Comparison of ENCODE assay signal across 17 cellular contexts in the genomic region with DNA sequence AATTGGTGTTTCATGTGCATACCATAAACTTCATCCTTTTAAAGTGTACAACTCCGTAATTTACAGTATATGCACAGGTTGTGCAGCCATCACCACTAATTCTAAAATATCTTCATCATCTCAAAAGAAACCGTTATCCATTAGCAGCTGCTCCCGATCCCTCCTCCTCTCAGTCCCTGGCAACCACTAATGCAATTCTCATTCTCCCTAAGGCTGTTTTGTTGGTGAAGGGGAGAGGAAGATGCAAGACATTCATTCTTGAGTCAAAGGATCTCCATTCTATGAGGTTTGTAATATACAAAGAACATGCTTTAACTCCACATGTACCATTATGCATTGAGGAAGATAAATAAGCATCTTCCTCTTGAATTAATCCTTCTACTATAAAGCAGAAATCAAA. TPM values are rescaled to one million over a fixed set of nuclear protein-coding genes. Genes with fewer than 3 reads are reported as not detected.
A peak's percentile ranks its signal among the peaks of the same experiment; 100 is the strongest.
DNase-seq lines count a peak whose midpoint lies in the region; ATAC-seq and TF ChIP-seq lines count a peak whose summit lies in the region.
"Had no signal": no experiment of that assay in that cellular context is flagged by ENCODE, and none has a peak within 500 bp of the region (broad histone marks: within the 10 kb centered on the region; RNA-seq: fewer than 3 reads in every experiment).

No MANE protein-coding gene starts in this region.

- CTCF ChIA-PET in WTC11 (lab: Charles Lee) = no interaction called here

- peaks cover 39% of the 10 kb centered on the region for H3K4me1 Mint-ChIP-seq in activated T-cell treated with anti-CD3 and anti-CD28 coated beads, Interleukin-2, amount 50 U/mL, for 24 hours (ENCODE audit: low read depth)
- H3K4me1 Mint-ChIP-seq in activated T-cell treated with anti-CD3 and anti-CD28 coated beads, Interleukin-2, amount 50 U/mL, for 4 hours (ENCODE audit: low read depth) = peaks cover 21% of the 10 kb centered on the region
- H3K4me1 Mint-ChIP-seq in HFFc6 (ENCODE audit: low read depth) = peaks cover 36% of the 10 kb centered on the region
- H3K4me1 Mint-ChIP-seq in WTC11 = peaks cover 37% of the 10 kb centered on the region
- H3K4me1 Mint-ChIP-seq in nephron progenitor cell = no peaks in the 10 kb centered on the region

- POLR2A ChIA-PET in WTC11 (lab: Charles Lee) = no interaction called here

- ATAC-seq in activated T-cell treated with anti-CD3 and anti-CD28 coated beads, Interleukin-2, amount 50 U/mL, for 4 hours = no peak
- 0 out of 2 replicates have a peak, but pooled peaks have one; percentile 22 for ATAC-seq in WTC11
- ATAC-seq: HepG2 had no signal

- peak overlapping the region; percentile 6 for H3K27ac Mint-ChIP-seq in activated T-cell treated with anti-CD3 and anti-CD28 coated beads, Interleukin-2, amount 50 U/mL, for 24 hours
- H3K27ac Mint-ChIP-seq in HFFc6 (peak overlapping the region; percentile 11), WTC11 (no peak overlapping the region), nephron progenitor cell (peak overlapping the region; percentile 39)
- H3K27ac Mint-ChIP-seq: CD4-positive, CD25-positive, alpha-beta regulatory T cell had no signal

- no peaks in the 10 kb centered on the region for H3K27me3 Mint-ChIP-seq in activated T-cell treated with anti-CD3 and anti-CD28 coated beads, Interleukin-2, amount 50 U/mL, for 24 hours
- no peaks in the 10 kb centered on the region for H3K27me3 Mint-ChIP-seq in activated T-cell treated with anti-CD3 and anti-CD28 coated beads, Interleukin-2, amount 50 U/mL, for 4 hours (ENCODE audit: low read depth)
- H3K27me3 Mint-ChIP-seq in HFFc6 (ENCODE audit: insufficient read depth) (no peaks in the 10 kb centered on the region), WTC11 (ENCODE audit: low read depth) (no peaks in the 10 kb centered on the region), nephron progenitor cell (ENCODE audit: low read depth, poor library complexity) (no peaks in the 10 kb centered on the region)
- H3K27me3 Mint-ChIP-seq: CD4-positive, CD25-positive, alpha-beta regulatory T cell had no signal

- H3K36me3 Mint-ChIP-seq in activated T-cell treated with anti-CD3 and anti-CD28 coated beads, Interleukin-2, amount 50 U/mL, for 24 hours (ENCODE audit: low read depth) = no peaks in the 10 kb centered on the region
- no peaks in the 10 kb centered on the region for H3K36me3 Mint-ChIP-seq in activated T-cell treated with anti-CD3 and anti-CD28 coated beads, Interleukin-2, amount 50 U/mL, for 4 hours (ENCODE audit: insufficient read depth)
- no peaks in the 10 kb centered on the region for H3K36me3 Mint-ChIP-seq in HFFc6 (ENCODE audit: low read depth)
- no peaks in the 10 kb centered on the region for H3K36me3 Mint-ChIP-seq in WTC11
- peaks cover 24% of the 10 kb centered on the region for H3K36me3 Mint-ChIP-seq in nephron progenitor cell (ENCODE audit: low read depth)

- no peak for DNase-seq in activated T-cell treated with anti-CD3 and anti-CD28 coated beads, Interleukin-2, amount 50 U/mL, for 24 hours
- DNase-seq in activated T-cell treated with anti-CD3 and anti-CD28 coated beads, Interleukin-2, amount 50 U/mL, for 4 hours = no peak
- peak; percentile 57 for DNase-seq in HFFc6
- DNase-seq in WTC11 (ENCODE audit: low spot score) = no peak
- DNase-seq in nephron progenitor cell = no peak
- no peak for DNase-seq in C1 segment of cervical spinal cord (lab: John Stamatoyannopoulos, UW)
- DNase-seq in NCI-H1694 (lab: John Stamatoyannopoulos, UW) = no peak
- DNase-seq in MV-4-11 (lab: John Stamatoyannopoulos, UW) = no peak
- DNase-seq: CD4-positive, CD25-positive, alpha-beta regulatory T cell; DMS79 treated with DMSO at 0.1 percent for 48 hours; MM.1S; NCI-H1105 treated with DMSO at 0.1 percent for 48 hours; NCI-H1930; NCI-H526 treated with DMSO at 0.1 percent for 48 hours; Right ventricle myocardium superior had no signal

- H3K9me3 Mint-ChIP-seq in activated T-cell treated with anti-CD3 and anti-CD28 coated beads, Interleukin-2, amount 50 U/mL, for 24 hours = no peaks in the 10 kb centered on the region
- H3K9me3 Mint-ChIP-seq in activated T-cell treated with anti-CD3 and anti-CD28 coated beads, Interleukin-2, amount 50 U/mL, for 4 hours = no peaks in the 10 kb centered on the region
- no peaks in the 10 kb centered on the region for H3K9me3 Mint-ChIP-seq in HFFc6
- H3K9me3 Mint-ChIP-seq in WTC11 = no peaks in the 10 kb centered on the region
- H3K9me3 Mint-ChIP-seq in nephron progenitor cell = no peaks in the 10 kb centered on the region
- H3K9me3 Mint-ChIP-seq: CD4-positive, CD25-positive, alpha-beta regulatory T cell had no signal

- no peak overlapping the region for H3K4me3 Mint-ChIP-seq in activated T-cell treated with anti-CD3 and anti-CD28 coated beads, Interleukin-2, amount 50 U/mL, for 24 hours
- H3K4me3 Mint-ChIP-seq in activated T-cell treated with anti-CD3 and anti-CD28 coated beads, Interleukin-2, amount 50 U/mL, for 4 hours = no peak overlapping the region
- H3K4me3 Mint-ChIP-seq in HFFc6 (peak overlapping the region; percentile 26), WTC11 (no peak overlapping the region), nephron progenitor cell (no peak overlapping the region)
- H3K4me3 Mint-ChIP-seq: CD4-positive, CD25-positive, alpha-beta regulatory T cell had no signal

- no peak for TF ChIP-seq CTCF in HFFc6 (IDR thresholded peaks at IDR 0.05)
- TF ChIP-seq CTCF in WTC11 (IDR thresholded peaks at IDR 0.05) = no peak
- TF ChIP-seq CTCF in nephron progenitor cell (IDR thresholded peaks at IDR 0.05) = no peak

TF ChIP-seq in WTC11, 78 proteins besides CTCF, POLR2A, EP300 and RAD21:
- no peak for TF ChIP-seq MXD4 (CRISPR knock-in tag; IDR thresholded peaks at IDR 0.05; ENCODE audit: borderline replicate concordance)
- TF ChIP-seq, protein P1, sequence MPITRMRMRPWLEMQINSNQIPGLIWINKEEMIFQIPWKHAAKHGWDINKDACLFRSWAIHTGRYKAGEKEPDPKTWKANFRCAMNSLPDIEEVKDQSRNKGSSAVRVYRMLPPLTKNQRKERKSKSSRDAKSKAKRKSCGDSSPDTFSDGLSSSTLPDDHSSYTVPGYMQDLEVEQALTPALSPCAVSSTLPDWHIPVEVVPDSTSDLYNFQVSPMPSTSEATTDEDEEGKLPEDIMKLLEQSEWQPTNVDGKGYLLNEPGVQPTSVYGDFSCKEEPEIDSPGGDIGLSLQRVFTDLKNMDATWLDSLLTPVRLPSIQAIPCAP (CRISPR knock-in tag; IDR thresholded peaks at IDR 0.05) = no peak

RNA-seq across cellular contexts. Expression of a gene that starts 48.6 kb away (rescaled TPM):
- not detected for total RNA-seq in activated T-cell treated with anti-CD3 and anti-CD28 coated beads, Interleukin-2, amount 50 U/mL, for 4 hours
- not detected for total RNA-seq in HFFc6 (2021; fragmentation: NEBNext Ultra II Directional; extraction: Animal tissue kit (Norgen Biotek cat#: 25700))
- total RNA-seq in WTC11 (2021) = not detected in 3 replicates
- total RNA-seq: CD4-positive, CD25-positive, alpha-beta regulatory T cell; H4 had no signal
